ENCODE assay signal across 8 cellular contexts in the genomic region with DNA sequence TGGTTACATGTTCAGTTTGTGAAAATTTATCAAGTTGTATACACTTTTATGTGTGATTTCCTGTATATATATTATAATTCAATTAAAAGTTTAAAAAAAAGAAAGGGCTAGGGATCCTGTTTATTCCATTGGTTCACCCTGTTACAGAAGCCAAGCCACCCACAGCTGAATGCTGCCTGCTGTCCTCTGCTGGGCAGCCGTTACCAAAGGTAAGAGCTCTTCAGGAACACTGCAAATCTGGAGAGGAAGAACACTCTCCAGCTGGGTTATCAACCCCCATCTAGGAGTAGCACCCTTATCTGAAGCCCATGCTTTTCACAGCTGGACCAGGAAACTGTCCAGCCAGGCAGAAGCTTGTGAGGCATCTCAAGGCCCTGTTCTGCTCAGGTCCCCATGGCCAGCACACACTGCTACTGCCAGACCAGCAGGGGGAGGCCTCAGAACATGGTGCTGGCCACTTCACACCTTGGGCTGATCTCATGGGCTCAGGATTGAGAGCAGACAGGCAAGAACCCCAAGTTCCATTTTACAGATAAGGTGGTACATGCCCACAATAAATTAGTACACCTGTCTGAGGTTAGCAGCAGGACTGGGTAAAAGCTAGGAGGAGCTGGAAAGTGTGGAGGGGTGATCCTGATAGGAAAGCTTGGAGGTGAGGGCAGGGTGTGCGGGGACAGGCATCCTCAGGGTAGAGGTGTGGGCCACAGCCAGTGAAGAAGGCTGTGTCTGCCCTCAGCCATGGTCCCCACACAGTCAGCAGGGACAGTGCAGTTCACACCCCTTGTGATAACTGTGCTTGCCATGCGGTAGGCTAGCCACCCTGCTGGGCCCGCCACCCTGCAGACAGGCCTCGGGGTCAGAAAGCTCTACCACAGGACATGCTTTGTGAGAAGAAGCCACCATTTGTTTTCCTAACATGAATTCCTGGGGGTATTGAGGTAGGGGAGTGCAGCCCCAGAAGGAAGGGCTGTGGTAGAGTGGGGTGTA. TPM values are rescaled to one million over a fixed set of nuclear protein-coding genes. Genes with fewer than 3 reads are reported as not detected.
DNase-seq lines count a peak whose midpoint lies in the region; ATAC-seq and TF ChIP-seq lines count a peak whose summit lies in the region.

No MANE protein-coding gene starts in this region.

- DNase-seq in COLO829 (ENCODE audit: low spot score) = peak; percentile 63
- peak; percentile 75 for DNase-seq in HPDE6-E6E7 (ENCODE audit: extremely low spot score)
- peak; percentile 81 for DNase-seq in SK-MEL-5 (ENCODE audit: low read depth, low spot score)
- DNase-seq in adrenal gland = peak; percentile 67 to 89 (median 82)
- peak; percentile 78 for DNase-seq in hepatic stellate cell (ENCODE audit: low spot score)
- peak; percentile 37 to 38 for DNase-seq in stimulated activated CD4-positive, alpha-beta T cell treated with anti-CD3 and anti-CD28 coated beads, Interleukin-2, amount 100 ng/mL, for 24 hours
- no peak for DNase-seq in NCI-H187 (lab: John Stamatoyannopoulos, UW)

- H3K27ac ChIP-seq in adrenal gland = no peak overlapping the region

- 89 to 93% (median 91%) methylated on average over 4 to 5 of the region's 5 CpGs for WGBS in adrenal gland, 4 donors

- H3K4me1 ChIP-seq in adrenal gland (replicated peaks in 1 of 2) = no peaks in the 10 kb centered on the region

- peaks cover 0 to 21% of the 10 kb centered on the region in 2 donors for H3K36me3 ChIP-seq in adrenal gland (replicated peaks in 1 of 2)

- in situ Hi-C loops in SK-MEL-5 (cut with HindIII; ENCODE audit: low pct_unique_long_range_greater_than_20kb, low sequenced_read_pairs) = no loop called here

- ATAC-seq in GM18909 (IDR thresholded peaks at IDR 0.05; ENCODE audit: poor library complexity, unreplicated experiment) = no peak

- TF ChIP-seq POLR2A in adrenal gland (IDR thresholded peaks at IDR 0.05) = no peak

- no peak overlapping the region for H3K4me3 ChIP-seq in adrenal gland

- no peaks in the 10 kb centered on the region for H3K27me3 ChIP-seq in adrenal gland

- intact Hi-C loops in adrenal gland (cut with DNase I) = no loop called here

- TF ChIP-seq CTCF in adrenal gland (IDR thresholded peaks at IDR 0.05) = peak; percentile 50 to 88 (median 86)

- H3K9me3 ChIP-seq in adrenal gland (replicated peaks in 1 of 3) = no peaks in the 10 kb centered on the region

RNA-seq across cellular contexts. Expression of a gene that starts 54.3 kb away (rescaled TPM):
- total RNA-seq in SK-MEL-5 (2014; rRNA removed; shearing (Covaris generic)) = 75.8 and 77.3 TPM in 2 replicates
- 214 and 274 TPM in 2 replicates for polyA plus RNA-seq in SK-MEL-5 (2015; cell fraction: cytosol; rRNA removed)
- polyA plus RNA-seq in SK-MEL-5 (2015; cell fraction: nucleus; rRNA removed) = 366 and 503 TPM in 2 replicates
- 100 to 1,000 TPM; 403 to 850 (median 667) TPM for total RNA-seq in adrenal gland
- polyA plus RNA-seq in adrenal gland = 100 to 1,000 TPM; 298 to 818 (median 483) TPM

Comparison
In these comparisons a context has a peak if more than half of its experiments do, and no peak if none do; other contexts are left out.
1. DNase-seq: peak in COLO829 (single experiment), HPDE6-E6E7 (single experiment), SK-MEL-5 (single experiment), adrenal gland (7 of 7), hepatic stellate cell (single experiment) and stimulated activated CD4-positive, alpha-beta T cell treated with anti-CD3 and anti-CD28 coated beads, Interleukin-2, amount 100 ng/mL, for 24 hours (2 of 2); none in NCI-H187 (0 of 2).